In genomic region chr1:156247460-156248322, GRCh38 we compare ENCODE assay signal across 10 cellular contexts. TPM values are rescaled to one million over a fixed set of nuclear protein-coding genes. Genes with fewer than 3 reads are reported as not detected.
DNase-seq lines count a peak whose midpoint lies in the region; ATAC-seq, FAIRE-seq and TF ChIP-seq lines count a peak whose summit lies in the region.
"Had no signal": no experiment of that assay in that cellular context is flagged by ENCODE, and none has a peak within 500 bp of the region (broad histone marks: within the 10 kb centered on the region; RNA-seq: fewer than 3 reads in every experiment).

Gene PAQR6 (minus strand): TSS chr1:156248056. CDS start chr1:156246731, 1,325 bp downstream.

- H3K9me3 ChIP-seq in keratinocyte (ENCODE audit: control insufficient read depth, low read depth, low read length), result no peaks in the 10 kb centered on the region
- no peaks in the 10 kb centered on the region for H3K9me3 ChIP-seq in suprapubic skin
- H3K9me3 ChIP-seq in transverse colon, result no peaks in the 10 kb centered on the region

- no peak within 1 kb of the TSS for H3K9ac ChIP-seq in keratinocyte (ENCODE audit: control insufficient read depth, extremely low read depth, insufficient read depth, low read length)

- intact Hi-C loops in transverse colon (cut with DNase I; ENCODE audit: low total_unique reads), result no loop called here

- no peak for ATAC-seq in activated naive CD4-positive, alpha-beta T cell treated with anti-CD3 and anti-CD28 coated beads, Interleukin-2, amount 50 U/mL, for 72 hours
- ATAC-seq in HG03196 (IDR thresholded peaks at IDR 0.05; ENCODE audit: unreplicated experiment), result no peak

- peaks cover 25% of the 10 kb centered on the region for H3K4me1 ChIP-seq in keratinocyte (ENCODE audit: control insufficient read depth, extremely low read depth, insufficient read depth, low read length)
- peaks cover 83% of the 10 kb centered on the region for H3K4me1 ChIP-seq in suprapubic skin
- H3K4me1 ChIP-seq in transverse colon, result peaks cover 10 to 24% (median 21%) of the 10 kb centered on the region in 4 donors

- peak within 1 kb of the TSS; percentile 71 to 90 for H3K27ac Mint-ChIP-seq in activated naive CD4-positive, alpha-beta T cell treated with anti-CD3 and anti-CD28 coated beads, Interleukin-2, amount 50 U/mL, for 72 hours
- H3K27ac Mint-ChIP-seq: activated B cell treated with CpG ODN at 0.5 μM for 24 hours had no signal

- no peak for TF ChIP-seq POLR2A in suprapubic skin (IDR thresholded peaks at IDR 0.05)
- TF ChIP-seq POLR2A in transverse colon (IDR thresholded peaks at IDR 0.05), result no peak

- TF ChIP-seq EP300 in suprapubic skin (IDR thresholded peaks at IDR 0.05) (no peak), transverse colon (IDR thresholded peaks at IDR 0.05; ENCODE audit: low read depth) (no peak)

- peaks cover 0 to 2% of the 10 kb centered on the region in 2 donors for H3K36me3 Mint-ChIP-seq in activated naive CD4-positive, alpha-beta T cell treated with anti-CD3 and anti-CD28 coated beads, Interleukin-2, amount 50 U/mL, for 72 hours

- no peak for FAIRE-seq in keratinocyte (lab: Jason Lieb, UNC)

- no peaks in the 10 kb centered on the region for H3K9me1 ChIP-seq in keratinocyte (ENCODE audit: control insufficient read depth, extremely low read depth, insufficient read depth, low read length)

- peak within 1 kb of the TSS; percentile 41 for H3K4me2 ChIP-seq in keratinocyte (ENCODE audit: control insufficient read depth, extremely low read depth, insufficient read depth, low read depth, low read length)

- no peak within 1 kb of the TSS for H2AFZ ChIP-seq in keratinocyte (ENCODE audit: control insufficient read depth, low read length)

- no peak for TF ChIP-seq CTCF in keratinocyte (optimal IDR thresholded peaks at IDR 0.05 in 1 of 3, IDR thresholded peaks at IDR 0.05 in 1 of 3, conservative IDR thresholded peaks at IDR 0.05 in 1 of 3; ENCODE audit: extremely low read depth in 1 of 3, insufficient read depth in 2 of 3, low read length in 3 of 3)
- TF ChIP-seq CTCF in suprapubic skin (IDR thresholded peaks at IDR 0.05), result no peak
- TF ChIP-seq CTCF in transverse colon (IDR thresholded peaks at IDR 0.05), result no peak

- H3K27ac ChIP-seq in keratinocyte (ENCODE audit: control insufficient read depth, insufficient read depth, low read length), result no peak within 1 kb of the TSS
- H3K27ac ChIP-seq in suprapubic skin, result peak within 1 kb of the TSS; percentile 41
- H3K27ac ChIP-seq in transverse colon, result no peak within 1 kb of the TSS

- dilution Hi-C loops in keratinocyte (cut with MboI; ENCODE audit: extremely low pct_ligation_motif_present, low sequenced_read_pairs), result no loop called here

- H3K36me3 ChIP-seq in keratinocyte (ENCODE audit: control insufficient read depth in 2 of 2, extremely low read depth in 1 of 2, insufficient read depth in 2 of 2, low read length in 2 of 2), result peaks cover 15 to 29% of the 10 kb centered on the region in 2 experiments
- peaks cover 38% of the 10 kb centered on the region for H3K36me3 ChIP-seq in suprapubic skin
- peaks cover 0 to 25% (median 11%) of the 10 kb centered on the region in 4 donors for H3K36me3 ChIP-seq in transverse colon

- H4K20me1 ChIP-seq in keratinocyte (ENCODE audit: control insufficient read depth, extremely low read depth, insufficient read depth, low read length), result no peaks in the 10 kb centered on the region

- 36% methylated on average over 14 of the region's 16 CpGs for WGBS in suprapubic skin
- WGBS in transverse colon (ENCODE audit: low coverage in 1 of 2), 2 donors, result 38% methylated on average over 15 of the region's 16 CpGs; no CpG with 5 or more reads in 1 of the 2 donors

- in situ Hi-C loops in transverse colon (cut with MboI; ENCODE audit: low pct_ligation_motif_present in 1 of 4, low pct_unique_long_range_greater_than_20kb in 1 of 4, low sequenced_read_pairs in 3 of 4), result no loop called here

- no peaks in the 10 kb centered on the region for H3K79me2 ChIP-seq in keratinocyte (ENCODE audit: control insufficient read depth, insufficient read depth, low read length)

- H3K4me3 ChIP-seq in keratinocyte (ENCODE audit: control insufficient read depth in 2 of 3, extremely low read depth in 1 of 3, insufficient read depth in 2 of 3, low read depth in 1 of 3, low read length in 3 of 3) (no peak within 1 kb of the TSS), suprapubic skin (no peak within 1 kb of the TSS), transverse colon (no peak within 1 kb of the TSS)

- peaks cover 13% of the 10 kb centered on the region for H3K27me3 ChIP-seq in keratinocyte (ENCODE audit: control insufficient read depth, extremely low read depth, insufficient read depth, low read length)
- H3K27me3 ChIP-seq in suprapubic skin, result peaks cover 6% of the 10 kb centered on the region
- H3K27me3 ChIP-seq in transverse colon, result peaks cover 32% of the 10 kb centered on the region

- no peaks in the 10 kb centered on the region for H3K9me3 Mint-ChIP-seq in activated naive CD4-positive, alpha-beta T cell treated with anti-CD3 and anti-CD28 coated beads, Interleukin-2, amount 50 U/mL, for 72 hours
- H3K9me3 Mint-ChIP-seq: activated B cell treated with CpG ODN at 0.5 μM for 24 hours had no signal

- no peak for DNase-seq in activated naive CD4-positive, alpha-beta T cell treated with anti-CD3 and anti-CD28 coated beads, Interleukin-2, amount 50 U/mL, for 72 hours (ENCODE audit: low spot score in 2 of 2)
- no peak for DNase-seq in activated naive CD4-positive, alpha-beta T cell (lab: John Stamatoyannopoulos, UW)
- peak; percentile 34 to 97 (median 89) for DNase-seq in anterior cingulate cortex (lab: John Stamatoyannopoulos, UW)
- no peak for DNase-seq in keratinocyte (ENCODE audit: low read depth, low spot score)
- no peak for DNase-seq in suprapubic skin (ENCODE audit: low spot score in 2 of 2)
- no peak for DNase-seq in transverse colon
- DNase-seq in KG1 (lab: John Stamatoyannopoulos, UW), result no peak
- DNase-seq: activated B cell treated with CpG ODN at 0.5 μM for 24 hours, NCI-H2107 had no signal

RNA-seq across cellular contexts. Expression of gene PAQR6, which starts in this region (rescaled TPM):
- total RNA-seq in activated naive CD4-positive, alpha-beta T cell treated with anti-CD3 and anti-CD28 coated beads, Interleukin-2, amount 50 U/mL, for 72 hours, result 1 to 10 TPM; 9.3 to 9.5 TPM
- 0.78 to 2.2 TPM (median 1.00 TPM) in 3 replicates for polyA plus RNA-seq in keratinocyte
- 1.5 TPM for polyA plus RNA-seq in keratinocyte (2011; ENCODE audit: low read depth)
- polyA plus RNA-seq in keratinocyte (2011; cell fraction: cytosol; rRNA removed), result 0.11 and 0.17 TPM in 2 replicates
- polyA plus RNA-seq in keratinocyte (2011; cell fraction: nucleus; rRNA removed), result 9.0 and 13.1 TPM in 2 replicates
- 1.2 and 12.1 TPM in 2 replicates for polyA plus RNA-seq in keratinocyte (2012; ENCODE audit: low replicate concordance)
- polyA minus RNA-seq in keratinocyte, result 0.23 to 0.43 TPM (median 0.42 TPM) in 3 replicates
- polyA minus RNA-seq in keratinocyte (2011; cell fraction: cytosol; rRNA and poly(A)+ RNA removed), result not detected
- 1.9 and 2.0 TPM in 2 replicates for polyA minus RNA-seq in keratinocyte (2011; cell fraction: nucleus; rRNA and poly(A)+ RNA removed)
- total RNA-seq in suprapubic skin, result 10 to 100 TPM in 1 of 4 donors, 1 to 10 TPM in 3; 4.5 to 18.5 (median 7.2) TPM
- 1 to 10 TPM in 2 of 4 donors, not detected in 2; 1.7 to 3.1 TPM for total RNA-seq in transverse colon

Comparison
In these comparisons a context has a peak if more than half of its experiments do, and no peak if none do; other contexts are left out.
1. DNase-seq: peak in anterior cingulate cortex (58 of 58); none in activated naive CD4-positive, alpha-beta T cell treated with anti-CD3 and anti-CD28 coated beads, Interleukin-2, amount 50 U/mL, for 72 hours (0 of 2), activated naive CD4-positive, alpha-beta T cell (0 of 4), keratinocyte (single experiment), suprapubic skin (0 of 2), transverse colon (single experiment) and KG1 (single experiment).